In the genomic region with DNA sequence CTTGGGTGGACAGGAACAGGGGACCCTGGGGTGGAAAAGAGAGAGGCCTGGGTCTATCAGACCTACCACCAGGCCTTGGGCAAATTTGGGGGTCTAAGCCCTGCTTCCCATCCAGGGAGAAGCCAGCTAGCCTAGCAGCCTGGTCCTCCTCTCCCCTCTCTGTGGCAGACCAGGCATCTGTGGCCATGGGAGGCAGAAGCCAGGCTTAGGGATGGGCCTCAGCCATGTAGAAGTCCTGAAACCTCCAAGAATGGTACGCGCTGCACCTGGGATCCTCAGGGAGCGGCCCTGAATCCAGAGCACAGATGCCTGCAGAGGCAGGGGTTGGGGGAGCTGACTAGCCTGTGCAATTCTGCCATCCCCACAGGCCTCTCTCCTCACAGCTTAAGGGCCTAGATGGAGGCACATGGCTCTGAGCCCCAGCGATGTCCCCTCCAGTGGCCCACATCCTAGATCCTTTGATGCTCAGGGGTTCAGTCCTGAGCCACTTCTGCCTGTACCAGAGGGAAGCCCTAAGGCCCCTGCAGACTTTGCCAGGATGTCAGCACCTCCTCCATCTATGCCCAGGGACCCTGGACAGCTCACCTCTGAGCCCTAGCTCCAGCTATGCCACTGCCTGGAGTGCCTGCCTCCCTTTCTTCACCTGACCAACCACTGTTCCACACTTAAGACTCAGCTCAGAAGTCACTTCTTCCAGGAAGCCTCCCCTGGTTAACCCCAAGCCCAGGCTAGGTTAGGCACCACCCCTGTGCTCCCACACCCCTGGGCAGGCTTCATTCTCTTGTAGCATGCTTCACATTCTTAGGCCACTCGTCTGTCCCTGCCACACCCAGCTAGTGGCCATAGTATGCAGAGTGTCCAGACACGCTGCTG, we compare ENCODE assay signal across 1 cellular context.
A peak's percentile ranks its signal among the peaks of the same experiment; 100 is the strongest.
TF ChIP-seq lines count a peak whose summit lies in the region.

No MANE protein-coding gene starts in this region.

TF ChIP-seq in K562, 482 proteins besides CTCF, POLR2A, EP300 and RAD21:
- TF ChIP-seq MIER1 (IDR thresholded peaks at IDR 0.05; ENCODE audit: low read depth) (no peak), ZFP36 (IDR thresholded peaks at IDR 0.05; ENCODE audit: low read depth, low read length, partially characterized antibody) (peak; percentile 55)
